Comparison of ENCODE assay signal across 18 cellular contexts in genomic region chr15:38257676-38258075, GRCh38. TPM values are rescaled to one million over a fixed set of nuclear protein-coding genes. Genes with fewer than 3 reads are reported as not detected.
DNase-seq lines count a peak whose midpoint lies in the region; ATAC-seq, FAIRE-seq and TF ChIP-seq lines count a peak whose summit lies in the region.
"Had no signal": no experiment of that assay in that cellular context is flagged by ENCODE, and none has a peak within 500 bp of the region (broad histone marks: within the 10 kb centered on the region; RNA-seq: fewer than 3 reads in every experiment).

No MANE protein-coding gene starts in this region.

- peaks cover 4% of the 10 kb centered on the region for H3K27me3 Mint-ChIP-seq in CD4-positive, alpha-beta T cell

- H3K27me3 ChIP-seq in iPS-18a (ENCODE audit: control insufficient read depth, insufficient read depth, low read length): no peaks in the 10 kb centered on the region
- no peaks in the 10 kb centered on the region for H3K27me3 ChIP-seq in skeletal muscle satellite cell (ENCODE audit: control insufficient read depth, insufficient read depth, low read length)
- no peaks in the 10 kb centered on the region for H3K27me3 ChIP-seq in CD4-positive, alpha-beta T cell (ENCODE audit: control insufficient read depth, insufficient read depth, low read length)
- H3K27me3 ChIP-seq: upper lobe of left lung had no signal

- H3K4me1 Mint-ChIP-seq in CD4-positive, alpha-beta T cell (ENCODE audit: low read depth): peaks cover 19% of the 10 kb centered on the region

- peaks cover 41% of the 10 kb centered on the region for H3K4me1 ChIP-seq in iPS-18a (ENCODE audit: control insufficient read depth, low read depth, low read length)
- H3K4me1 ChIP-seq in skeletal muscle satellite cell (ENCODE audit: control insufficient read depth, insufficient read depth, low read length): peaks cover 35% of the 10 kb centered on the region

- no peak overlapping the region for H3K27ac Mint-ChIP-seq in CD4-positive, alpha-beta T cell
- H3K27ac Mint-ChIP-seq: activated T-cell treated with anti-CD3 and anti-CD28 coated beads, Interleukin-2, amount 50 U/mL, for 24 hours had no signal

- no peak for TF ChIP-seq POLR2A in H54 (IDR thresholded peaks at IDR 0.05; ENCODE audit: low read depth, low read length)

- no peak for ATAC-seq in CD4-positive, alpha-beta T cell (ENCODE audit: poor library complexity)

- H3K4me3 Mint-ChIP-seq in CD4-positive, alpha-beta T cell: no peak overlapping the region
- H3K4me3 Mint-ChIP-seq: activated T-cell treated with anti-CD3 and anti-CD28 coated beads, Interleukin-2, amount 50 U/mL, for 24 hours had no signal

- no peaks in the 10 kb centered on the region for H3K36me3 ChIP-seq in iPS-18a (ENCODE audit: control insufficient read depth, low read depth, low read length)
- H3K36me3 ChIP-seq in skeletal muscle satellite cell (ENCODE audit: insufficient read depth, low read length): no peaks in the 10 kb centered on the region
- H3K36me3 ChIP-seq: upper lobe of left lung had no signal

- no peak overlapping the region for H3K27ac ChIP-seq in iPS-18a (ENCODE audit: low read length)
- H3K27ac ChIP-seq in CD4-positive, alpha-beta T cell (ENCODE audit: low read depth, low read length): no peak overlapping the region
- H3K27ac ChIP-seq: C4-2B had no signal

- intact Hi-C loops in CD4-positive, alpha-beta T cell (cut with DNase I, micrococcal nuclease): loop anchor here (10.0 kb wide), 2 partner anchors 97 to 447 kb away; no protein-coding TSS in a partner anchor

- TF ChIP-seq CTCF in astrocyte of the spinal cord (IDR thresholded peaks at IDR 0.05; ENCODE audit: low read depth, low read length) (no peak), GM10266 (IDR thresholded peaks at IDR 0.05; ENCODE audit: control insufficient read depth, insufficient read depth, low read depth, missing control alignments) (no peak)
- TF ChIP-seq CTCF in CD4-positive, alpha-beta T cell (IDR thresholded peaks at IDR 0.05): no peak

- peaks cover 5% of the 10 kb centered on the region for H3K36me3 Mint-ChIP-seq in CD4-positive, alpha-beta T cell (ENCODE audit: low read depth)

- H3K9me3 Mint-ChIP-seq in CD4-positive, alpha-beta T cell: no peaks in the 10 kb centered on the region
- H3K9me3 Mint-ChIP-seq: activated T-cell treated with anti-CD3 and anti-CD28 coated beads, Interleukin-2, amount 50 U/mL, for 24 hours had no signal

- peak overlapping the region; percentile 7 for H3K4me3 ChIP-seq in astrocyte of the spinal cord (ENCODE audit: low read depth, low read length)
- H3K4me3 ChIP-seq in iPS-18a (ENCODE audit: low read length): peak overlapping the region; percentile 30
- H3K4me3 ChIP-seq in skeletal muscle satellite cell (ENCODE audit: low read length): peak overlapping the region; percentile 79

- DNase-seq in H54 (ENCODE audit: insufficient read length, low spot score) (no peak), astrocyte of the spinal cord (ENCODE audit: low read depth, low spot score) (no peak), mucosa of gallbladder (ENCODE audit: low spot score) (no peak), GM10266 (ENCODE audit: extremely low spot score) (no peak), UCSD-AML1 (lab: John Stamatoyannopoulos, UW; ENCODE audit: unreplicated experiment) (no peak)
- no peak for DNase-seq in CD4-positive, alpha-beta T cell
- DNase-seq: activated CD4-positive, alpha-beta T cell treated with anti-CD3 and anti-CD28 coated beads for 4 hours; activated T-cell treated with anti-CD3 and anti-CD28 coated beads, Interleukin-2, amount 50 U/mL, for 24 hours; KG1; NCI-H1694; NCI-H524; upper lobe of left lung had no signal

- CTCF ChIA-PET in CD4-positive, alpha-beta T cell (lab: Charles Lee): no interaction called here

- POLR2A ChIA-PET in CD4-positive, alpha-beta T cell (lab: Charles Lee): no interaction called here

- FAIRE-seq in H54 (lab: Jason Lieb, UNC): peak; percentile 11
- FAIRE-seq: frontal cortex, GM12891, RCC 7860 had no signal

- H3K9me3 ChIP-seq in iPS-18a (ENCODE audit: control insufficient read depth, low read depth, low read length) (no peaks in the 10 kb centered on the region), skeletal muscle satellite cell (replicated peaks; ENCODE audit: low read length) (no peaks in the 10 kb centered on the region)
- H3K9me3 ChIP-seq in CD4-positive, alpha-beta T cell (ENCODE audit: control insufficient read depth, low read length): no peaks in the 10 kb centered on the region
- H3K9me3 ChIP-seq: upper lobe of left lung had no signal

- H3K9ac ChIP-seq in iPS-18a (ENCODE audit: low read length) (peak overlapping the region; percentile 33), skeletal muscle satellite cell (ENCODE audit: low read depth, low read length) (peak overlapping the region; percentile 93)

- in situ Hi-C loops in astrocyte of the spinal cord (cut with HindIII; ENCODE audit: low sequenced_read_pairs): no loop called here

- H3K4me2 ChIP-seq in skeletal muscle satellite cell (ENCODE audit: low read length): peak overlapping the region; percentile 98

RNA-seq across cellular contexts. Expression of gene SPRED1, which starts 5.0 kb away (rescaled TPM):
- 42.8 and 59.1 TPM in 2 replicates for total RNA-seq in skeletal muscle satellite cell (2012; rRNA removed)
- 37.8 TPM for total RNA-seq in mucosa of gallbladder
- total RNA-seq in CD4-positive, alpha-beta T cell: under 1 TPM; 0.03 to 0.05 TPM

Comparison
In these comparisons a context has a peak if more than half of its experiments do, and no peak if none do; other contexts are left out.
1. H3K4me3 ChIP-seq: peak in every context shown above with its lines; median percentile 79 in skeletal muscle satellite cell; 30 in iPS-18a; 7 in astrocyte of the spinal cord.
2. RNA of gene SPRED1, which starts 5.0 kb away (total RNA-seq): 37.8 TPM in mucosa of gallbladder (single experiment); 0.03 to 0.05 TPM in CD4-positive, alpha-beta T cell; every median in the first group is over 10 times any median in the second.